ENCODE assay signal across 27 cellular contexts in genomic region chr16:61721561-61721960, GRCh38.
"Had no signal": no experiment of that assay in that cellular context is flagged by ENCODE, and none has a peak within 500 bp of the region (broad histone marks: within the 10 kb centered on the region; RNA-seq: fewer than 3 reads in every experiment).

No MANE protein-coding gene starts in this region.

- FAIRE-seq: TTC549 had no signal

- H3K4me3 ChIP-seq: adrenal gland, cardiac muscle cell had no signal

- H3K27me3 ChIP-seq: adrenal gland, cardiac muscle cell had no signal

- H3K4me1 ChIP-seq: adrenal gland had no signal

- H3K27ac ChIP-seq: adrenal gland, cardiac muscle cell had no signal

- H3K9me3 ChIP-seq: adrenal gland, SK-N-SH had no signal

- DNase-seq: activated CD4-positive, alpha-beta memory T cell treated with anti-CD3 and anti-CD28 coated beads for 36 hours; activated CD4-positive, alpha-beta T cell treated with anti-CD3 and anti-CD28 coated beads, Interleukin-2, amount 10 ng/mL, durations not matched to agents 7 days and 5 days; activated CD8-positive, alpha-beta memory T cell treated with anti-CD3 and anti-CD28 coated beads, Interleukin-2, amount 50 U/mL, for 4 hours; activated gamma-delta T cell treated with Interleukin-2 at 50 U/mL for 16 hours; activated naive CD4-positive, alpha-beta T cell treated with anti-CD3 and anti-CD28 coated beads for 36 hours; activated T-cell treated with anti-CD3 and anti-CD28 coated beads for 4 hours; activated T-cell treated with anti-CD3 and anti-CD28 coated beads, Interleukin-2, amount 50 U/mL, for 4 hours; adrenal gland; anterior cingulate cortex; Kasumi-1; KG1; MM.1S; MV-4-11; NCI-H1092; NCI-H1436 treated with DMSO at 0.1 percent for 48 hours; NCI-H1694 treated with DMSO at 0.1 percent for 48 hours; NCI-H2029 treated with DMSO at 0.1 percent for 48 hours; NCI-H2107; NCI-H2171; NCI-H510A; NCI-H526; NK-92 treated with Interleukin-12 subunit alpha and Interleukin-12 subunit beta, amount 100 ng/mL, for 24 hours; Right ventricle myocardium superior; SK-N-SH had no signal

- H3K4me2 ChIP-seq: SK-N-SH had no signal

- ATAC-seq: activated naive CD4-positive, alpha-beta T cell treated with anti-CD3 and anti-CD28 coated beads, Interleukin-2, amount 50 U/mL, for 72 hours; activated T-cell treated with anti-CD3 and anti-CD28 coated beads, Interleukin-2, amount 50 U/mL, for 4 hours had no signal

- H3K9ac ChIP-seq: SK-N-SH had no signal

- H3K36me3 ChIP-seq: adrenal gland, cardiac muscle cell had no signal
